Comparison of ENCODE assay signal across 14 cellular contexts in genomic region chr10:86362566-86363183, GRCh38. TPM values are rescaled to one million over a fixed set of nuclear protein-coding genes. Genes with fewer than 3 reads are reported as not detected.
A peak's percentile ranks its signal among the peaks of the same experiment; 100 is the strongest.
DNase-seq lines count a peak whose midpoint lies in the region; TF ChIP-seq lines count a peak whose summit lies in the region.
"Had no signal": no experiment of that assay in that cellular context is flagged by ENCODE, and none has a peak within 500 bp of the region (broad histone marks: within the 10 kb centered on the region; RNA-seq: fewer than 3 reads in every experiment).

No MANE protein-coding gene starts in this region.

- TF ChIP-seq CTCF in Peyer's patch (IDR thresholded peaks at IDR 0.05) (no peak), coronary artery (IDR thresholded peaks at IDR 0.05) (no peak)

- H3K9me3 ChIP-seq in Peyer's patch (no peaks in the 10 kb centered on the region), stomach smooth muscle (ENCODE audit: control insufficient read depth in 2 of 2, low read length in 2 of 2) (no peaks in the 10 kb centered on the region)

- H3K9ac ChIP-seq in stomach smooth muscle (ENCODE audit: low read length in 2 of 2) = peak overlapping the region; percentile 4 to 21

- no peak overlapping the region for H3K4me3 ChIP-seq in Peyer's patch
- peak overlapping the region; percentile 19 for H3K4me3 ChIP-seq in coronary artery
- peak overlapping the region in 1 of 2 donors; percentile 54 for H3K4me3 ChIP-seq in stomach smooth muscle (ENCODE audit: low read length in 2 of 2)

- peak in 2 of 3 donors; percentile 37 to 41 for DNase-seq in Peyer's patch
- peak; percentile 71 for DNase-seq in coronary artery (ENCODE audit: low spot score)
- peak; percentile 74 for DNase-seq in mesenteric fat pad (ENCODE audit: low spot score)
- no peak for DNase-seq in activated naive CD4-positive, alpha-beta T cell (lab: John Stamatoyannopoulos, UW)
- no peak for DNase-seq in NCI-H1417 treated with DMSO at 0.1 percent for 48 hours (lab: John Stamatoyannopoulos, UW)
- DNase-seq in DMS 273 treated with DMSO at 0.1 percent for 48 hours (lab: John Stamatoyannopoulos, UW) = no peak
- DNase-seq: activated CD4-positive, alpha-beta memory T cell treated with anti-CD3 and anti-CD28 coated beads, Interleukin-2, amount 10 ng/mL, durations not matched to agents 7 days and 5 days; dermis blood vessel endothelial cell; OCI-M1 had no signal

- H3K27ac ChIP-seq in Peyer's patch (no peak overlapping the region), coronary artery (no peak overlapping the region), stomach smooth muscle (ENCODE audit: low read length) (no peak overlapping the region)
- H3K27ac ChIP-seq: HL-60 had no signal

- H3K4me1 ChIP-seq in Peyer's patch (peaks cover 0 to 33% (median 18%) of the 10 kb centered on the region in 4 donors), stomach smooth muscle (ENCODE audit: control insufficient read depth, insufficient read depth, low read length) (peaks cover 30% of the 10 kb centered on the region)

- peaks cover 0 to 15% of the 10 kb centered on the region in 2 donors for H3K27me3 ChIP-seq in Peyer's patch
- peaks cover 11 to 30% of the 10 kb centered on the region in 2 donors for H3K27me3 ChIP-seq in stomach smooth muscle (ENCODE audit: control insufficient read depth in 1 of 2, insufficient read depth in 2 of 2, low read length in 2 of 2)

- H3K36me3 ChIP-seq in Peyer's patch = no peaks in the 10 kb centered on the region
- no peaks in the 10 kb centered on the region for H3K36me3 ChIP-seq in stomach smooth muscle (ENCODE audit: control insufficient read depth in 2 of 2, insufficient read depth in 2 of 2, low read length in 2 of 2)

- TF ChIP-seq POLR2A in Peyer's patch (IDR thresholded peaks at IDR 0.05) = no peak

RNA-seq across cellular contexts. Expression of gene GRID1, which starts 3.9 kb away (rescaled TPM):
- 10 to 100 TPM in 1 of 4 donors, 1 to 10 TPM in 2, under 1 TPM in 1; 0.35 to 10.7 (median 1.3) TPM for total RNA-seq in Peyer's patch
- 2.1 TPM for total RNA-seq in mesenteric fat pad
- total RNA-seq: activated CD4-positive, alpha-beta memory T cell treated with anti-CD3 and anti-CD28 coated beads, Interleukin-2, amount 10 ng/mL, durations not matched to agents 7 days and 5 days; dermis blood vessel endothelial cell; fibroblast of villous mesenchyme; MCF 10A; T-helper 1 cell treated with Interleukin-12 subunit alpha and Interleukin-12 subunit beta and Interleukin-4 antibody, amounts not matched to agents 30 ng/mL and 1 ng/mL, for 36 hours had no signal

Comparison
In these comparisons a context has a peak if more than half of its experiments do, and no peak if none do; other contexts are left out.
1. DNase-seq: peak in Peyer's patch (2 of 3), coronary artery (single experiment) and mesenteric fat pad (single experiment); none in activated naive CD4-positive, alpha-beta T cell (0 of 4), NCI-H1417 treated with DMSO at 0.1 percent for 48 hours (single experiment) and DMS 273 treated with DMSO at 0.1 percent for 48 hours (single experiment).